Comparison of ENCODE assay signal across 17 cellular contexts in genomic region chr3:125069968-125070745, GRCh38. TPM values are rescaled to one million over a fixed set of nuclear protein-coding genes. Genes with fewer than 3 reads are reported as not detected.
A peak's percentile ranks its signal among the peaks of the same experiment; 100 is the strongest.
DNase-seq lines count a peak whose midpoint lies in the region; ATAC-seq, FAIRE-seq and TF ChIP-seq lines count a peak whose summit lies in the region.
"Had no signal": no experiment of that assay in that cellular context is flagged by ENCODE, and none has a peak within 500 bp of the region (broad histone marks: within the 10 kb centered on the region; RNA-seq: fewer than 3 reads in every experiment).

No MANE protein-coding gene starts in this region.

- H2BK120ac ChIP-seq in trophoblast cell (ENCODE audit: insufficient read depth, low read length, poor library complexity) = no peak overlapping the region

- no peak overlapping the region for H2AK5ac ChIP-seq in trophoblast cell (ENCODE audit: low read length)

- no peak overlapping the region for H4K8ac ChIP-seq in trophoblast cell (ENCODE audit: low read depth, low read length)

- dilution Hi-C loops in endothelial cell of umbilical vein (cut with MboI; ENCODE audit: extremely low pct_ligation_motif_present, low sequenced_read_pairs) = no loop called here

- H3K18ac ChIP-seq in trophoblast cell (ENCODE audit: low read length) = no peak overlapping the region

- H3K4me1 ChIP-seq in endothelial cell of umbilical vein (ENCODE audit: control insufficient read depth, extremely low read depth, insufficient read depth, low read length) (no peaks in the 10 kb centered on the region), trophoblast cell (ENCODE audit: control insufficient read depth in 1 of 2, insufficient read depth in 2 of 2, low read length in 2 of 2) (peaks cover 0 to 3% of the 10 kb centered on the region in 2 experiments)

- FAIRE-seq in GM12891 (lab: Jason Lieb, UNC) = peak; percentile 70
- peak; percentile 35 for FAIRE-seq in endothelial cell of umbilical vein (lab: Jason Lieb, UNC)
- FAIRE-seq: D721Med, H54 had no signal

- H3K9me3 ChIP-seq in endothelial cell of umbilical vein (replicated peaks; ENCODE audit: control insufficient read depth, insufficient read depth, low read length) = no peaks in the 10 kb centered on the region
- H3K9me3 ChIP-seq in trophoblast cell (ENCODE audit: insufficient read depth, low read depth, low read length) = no peaks in the 10 kb centered on the region

- no peak overlapping the region for H3K23ac ChIP-seq in trophoblast cell (ENCODE audit: low read length)

- TF ChIP-seq POLR2A in GM12891 (IDR thresholded peaks at IDR 0.05; ENCODE audit: low read depth, low read length) (no peak), endothelial cell of umbilical vein (IDR thresholded peaks at IDR 0.05; ENCODE audit: low read depth, low read length) (no peak)

- POLR2A ChIA-PET in endothelial cell of umbilical vein (lab: Charles Lee) = no interaction called here

- H2BK12ac ChIP-seq in trophoblast cell (ENCODE audit: low read length) = no peak overlapping the region

- no peaks in the 10 kb centered on the region for H3K9me1 ChIP-seq in endothelial cell of umbilical vein (replicated peaks; ENCODE audit: control insufficient read depth, extremely low read depth, insufficient read depth, low read length)

- H3K36me3 ChIP-seq in endothelial cell of umbilical vein (ENCODE audit: control insufficient read depth in 2 of 2, extremely low read depth in 1 of 2, insufficient read depth in 2 of 2, low read length in 2 of 2) = no peaks in the 10 kb centered on the region
- H3K36me3 ChIP-seq in trophoblast cell (ENCODE audit: control insufficient read depth in 1 of 2, insufficient read depth in 2 of 2, low read length in 2 of 2) = no peaks in the 10 kb centered on the region

- H3K9ac ChIP-seq in endothelial cell of umbilical vein (replicated peaks; ENCODE audit: extremely low read depth, insufficient read depth, low read length) = no peak overlapping the region
- H3K9ac ChIP-seq in trophoblast cell (ENCODE audit: low read length) = no peak overlapping the region
- H3K9ac ChIP-seq: GM23248 had no signal

- no peak overlapping the region for H3K4ac ChIP-seq in trophoblast cell (ENCODE audit: low read depth, low read length)

- WGBS in trophoblast cell (ENCODE audit: extremely low coverage, insufficient coverage, insufficient read length) = no CpG with 5 or more reads among the region's 7 CpGs

- H3K27ac ChIP-seq in endothelial cell of umbilical vein (ENCODE audit: insufficient read depth, low read depth, low read length) (no peak overlapping the region), trophoblast cell (ENCODE audit: low read depth, low read length) (no peak overlapping the region)
- H3K27ac ChIP-seq: GM23248 had no signal

- no peak overlapping the region for H2BK5ac ChIP-seq in trophoblast cell (ENCODE audit: low read depth, low read length, poor library complexity)

- H3K4me3 ChIP-seq in endothelial cell of umbilical vein (replicated peaks in 1 of 3; ENCODE audit: insufficient read depth in 1 of 3, low read depth in 1 of 3, low read length in 3 of 3) = no peak overlapping the region
- no peak overlapping the region for H3K4me3 ChIP-seq in trophoblast cell (ENCODE audit: low read depth, low read length)
- H3K4me3 ChIP-seq: GM23248 had no signal

- H4K20me1 ChIP-seq in endothelial cell of umbilical vein (replicated peaks; ENCODE audit: control insufficient read depth, extremely low read depth, insufficient read depth, low read length) = no peaks in the 10 kb centered on the region

- CTCF ChIA-PET in endothelial cell of umbilical vein (lab: Charles Lee) = interaction anchor here (1.5 to 1.6 kb wide), 2 partner anchors 13 to 14 kb away, joined by 3 to 4 read pairs; no protein-coding TSS in a partner anchor

- no peak overlapping the region for H3K14ac ChIP-seq in trophoblast cell (ENCODE audit: low read length)

- H4K12ac ChIP-seq in trophoblast cell (ENCODE audit: low read depth, low read length) = no peak overlapping the region

- H3K79me1 ChIP-seq in trophoblast cell (ENCODE audit: low read length) = peaks cover 11% of the 10 kb centered on the region

- H3K4me2 ChIP-seq in endothelial cell of umbilical vein (ENCODE audit: insufficient read depth, low read length) (no peak overlapping the region), trophoblast cell (ENCODE audit: low read length) (no peak overlapping the region)

- intact Hi-C loops in endothelial cell of umbilical vein (cut with micrococcal nuclease) = no loop called here

- no peak overlapping the region for H4K91ac ChIP-seq in trophoblast cell (ENCODE audit: low read depth, low read length)

- H2AFZ ChIP-seq in endothelial cell of umbilical vein (ENCODE audit: low read depth, low read length) (no peak overlapping the region), trophoblast cell (ENCODE audit: insufficient read depth, low read length, poor library complexity) (no peak overlapping the region)
- H2AFZ ChIP-seq: GM23248 had no signal

- H3K27me3 ChIP-seq in endothelial cell of umbilical vein (ENCODE audit: control insufficient read depth in 2 of 2, insufficient read depth in 2 of 2, low read length in 2 of 2) (no peaks in the 10 kb centered on the region), trophoblast cell (ENCODE audit: insufficient read depth, low read length) (no peaks in the 10 kb centered on the region)

- no peak for ATAC-seq in GM19023 (IDR thresholded peaks at IDR 0.05; ENCODE audit: unreplicated experiment)
- no peak for ATAC-seq in GM19463 (IDR thresholded peaks at IDR 0.05; ENCODE audit: unreplicated experiment)
- ATAC-seq: HCT116 had no signal

- no TSS peak for BruUV-seq in endothelial cell of umbilical vein (replicated peaks; lab: Mats Ljungman, UMichigan)

- H3K79me2 ChIP-seq in endothelial cell of umbilical vein (ENCODE audit: control insufficient read depth, insufficient read depth, low read length) (no peaks in the 10 kb centered on the region), trophoblast cell (ENCODE audit: control insufficient read depth, insufficient read depth, low read length, poor library complexity) (no peaks in the 10 kb centered on the region)

- TF ChIP-seq CTCF in endothelial cell of umbilical vein (IDR thresholded peaks at IDR 0.05; ENCODE audit: extremely low read depth in 1 of 2, insufficient read depth in 1 of 2, low read depth in 1 of 2, low read length in 2 of 2) = no peak

- peak; percentile 4 for DNase-seq in activated CD8-positive, alpha-beta memory T cell treated with anti-CD3 and anti-CD28 coated beads, Interleukin-2, amount 50 U/mL, for 48 hours
- DNase-seq in activated CD8-positive, alpha-beta memory T cell treated with anti-CD3 and anti-CD28 coated beads for 24 hours = no peak
- DNase-seq in GM12891 (ENCODE audit: insufficient read length, low spot score) = no peak
- DNase-seq in endothelial cell of umbilical vein (ENCODE audit: low read depth, low spot score) = no peak
- peak; percentile 53 to 79 for DNase-seq in trophoblast cell
- no peak for DNase-seq in Kasumi-1 (lab: John Stamatoyannopoulos, UW)
- DNase-seq: C1 segment of cervical spinal cord; CD4-positive, alpha-beta memory T cell; COR-L47; GF-D8; GM23248; KG1 had no signal

TF ChIP-seq in GM12891, 5 proteins besides CTCF, POLR2A, EP300 and RAD21:
- TF ChIP-seq POU2F2 (IDR thresholded peaks at IDR 0.05; ENCODE audit: low read depth, low read length) (no peak), SPI1 (IDR thresholded peaks at IDR 0.05; ENCODE audit: low read depth, low read length) (no peak), TAF1 (IDR thresholded peaks at IDR 0.05; ENCODE audit: low read depth, low read length) (no peak), POLR2AphosphoS5 (IDR thresholded peaks at IDR 0.05; ENCODE audit: low read depth, low read length) (no peak), PAX5 (IDR thresholded peaks at IDR 0.05; ENCODE audit: insufficient read depth, low read length, severe bottlenecking) (no peak)

TF ChIP-seq in endothelial cell of umbilical vein, 7 proteins besides CTCF, POLR2A, EP300 and RAD21:
- TF ChIP-seq JUN (IDR thresholded peaks at IDR 0.05; ENCODE audit: borderline replicate concordance, insufficient read depth, insufficient read length, low read depth) (no peak), MAX (IDR thresholded peaks at IDR 0.05; ENCODE audit: insufficient read depth, insufficient read length) (no peak), FOS (IDR thresholded peaks at IDR 0.05; ENCODE audit: borderline replicate concordance, insufficient read depth, low read length) (no peak), EZH2 (IDR thresholded peaks at IDR 0.05; ENCODE audit: borderline replicate concordance, low read depth, low read length, severe bottlenecking) (no peak), POLR2AphosphoS5 (IDR thresholded peaks at IDR 0.05; ENCODE audit: insufficient read depth, low read depth, low read length) (no peak), GATA2 (IDR thresholded peaks at IDR 0.05; ENCODE audit: insufficient read depth, insufficient read length, low read depth, low read length) (no peak), MYC (IDR thresholded peaks at IDR 0.05; ENCODE audit: low read depth, low read length) (no peak)

RNA-seq across cellular contexts. Expression of gene HEG1, which starts 14.4 kb away (rescaled TPM):
- 11.3 TPM for polyA plus RNA-seq in GM12891 (2012; ENCODE audit: low read depth, missing spikeins)
- total RNA-seq in endothelial cell of umbilical vein = 87.0 and 106 TPM in 2 replicates
- 40.9 and 50.1 TPM in 2 replicates for polyA plus RNA-seq in endothelial cell of umbilical vein
- 40.6 and 42.2 TPM in 2 replicates for polyA plus RNA-seq in endothelial cell of umbilical vein (2011; cell fraction: cytosol; rRNA removed)
- 50.1 and 53.9 TPM in 2 replicates for polyA plus RNA-seq in endothelial cell of umbilical vein (2011; cell fraction: nucleus; rRNA removed)
- polyA plus RNA-seq in endothelial cell of umbilical vein (2012) = 54.3 and 76.5 TPM in 2 replicates
- 131 and 134 TPM in 2 replicates for polyA minus RNA-seq in endothelial cell of umbilical vein
- 39.0 TPM for polyA minus RNA-seq in endothelial cell of umbilical vein (2011; cell fraction: cytosol; rRNA and poly(A)+ RNA removed)
- polyA minus RNA-seq in endothelial cell of umbilical vein (2011; cell fraction: nucleus; rRNA and poly(A)+ RNA removed) = 47.2 and 83.6 TPM in 2 replicates
- 59.6 and 62.6 TPM in 2 replicates for polyA plus RNA-seq in trophoblast cell (2013)

Comparison
In these comparisons a context has a peak if more than half of its experiments do, and no peak if none do; other contexts are left out.
1. DNase-seq: peak in activated CD8-positive, alpha-beta memory T cell treated with anti-CD3 and anti-CD28 coated beads, Interleukin-2, amount 50 U/mL, for 48 hours (single experiment) and trophoblast cell (2 of 2); none in activated CD8-positive, alpha-beta memory T cell treated with anti-CD3 and anti-CD28 coated beads for 24 hours (single experiment), GM12891 (single experiment), endothelial cell of umbilical vein (single experiment) and Kasumi-1 (0 of 2).